1 cellular context compared by ENCODE assay signal in the genomic region with DNA sequence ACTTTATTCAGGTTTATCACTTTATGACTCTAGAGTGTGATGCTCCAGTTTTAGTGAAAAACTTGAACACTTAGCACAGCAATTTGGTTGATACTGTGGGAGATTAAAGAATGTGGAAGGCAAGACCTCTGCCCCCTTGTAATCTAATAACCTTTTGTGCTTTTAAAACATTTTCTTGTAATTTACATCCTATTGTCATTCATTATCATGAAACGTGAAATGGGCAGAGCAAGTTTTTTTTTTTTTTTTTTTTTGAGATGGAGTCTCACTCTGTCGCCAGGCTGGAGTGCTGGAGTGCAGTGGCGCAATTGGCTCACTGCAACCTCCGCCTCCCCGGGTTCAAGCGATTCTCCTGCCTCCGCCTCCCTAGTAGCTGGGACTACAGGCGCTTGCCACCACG.
TF ChIP-seq lines count a peak whose summit lies in the region.

No MANE protein-coding gene starts in this region.

TF ChIP-seq in H1, 55 proteins besides CTCF, POLR2A, EP300 and RAD21:
- no peak for TF ChIP-seq EZH2 (IDR thresholded peaks at IDR 0.05; ENCODE audit: low read depth, low read length, severe bottlenecking)
- TF ChIP-seq JUND (IDR thresholded peaks at IDR 0.05; ENCODE audit: low read length), result no peak
- TF ChIP-seq ZNF274 (IDR thresholded peaks at IDR 0.05; ENCODE audit: borderline replicate concordance, extremely low read depth, low read length), result no peak
- no peak for TF ChIP-seq CHD1 (IDR thresholded peaks at IDR 0.05; ENCODE audit: low read depth, low read length)
